Comparison of ENCODE assay signal across 8 cellular contexts in genomic region chr19:44770550-44771257, GRCh38. TPM values are rescaled to one million over a fixed set of nuclear protein-coding genes. Genes with fewer than 3 reads are reported as not detected.
DNase-seq lines count a peak whose midpoint lies in the region; ATAC-seq and TF ChIP-seq lines count a peak whose summit lies in the region.

No MANE protein-coding gene starts in this region.

- H3K4me3 ChIP-seq in vagina, result no peak overlapping the region

- peak overlapping the region; percentile 24 to 81 for H3K27ac Mint-ChIP-seq in activated naive CD4-positive, alpha-beta T cell treated with anti-CD3 and anti-CD28 coated beads, Interleukin-2, amount 50 U/mL, for 72 hours
- peak overlapping the region; percentile 75 for H3K27ac Mint-ChIP-seq in progenitor cell of endocrine pancreas

- H3K4me1 Mint-ChIP-seq in progenitor cell of endocrine pancreas (ENCODE audit: low read depth), result peaks cover 1% of the 10 kb centered on the region

- peak overlapping the region; percentile 17 for H3K27ac ChIP-seq in vagina

- H3K27me3 Mint-ChIP-seq in progenitor cell of endocrine pancreas, result peaks cover 11% of the 10 kb centered on the region

- no peaks in the 10 kb centered on the region for H3K36me3 ChIP-seq in vagina

- peaks cover 0 to 7% of the 10 kb centered on the region in 2 donors for H3K36me3 Mint-ChIP-seq in activated naive CD4-positive, alpha-beta T cell treated with anti-CD3 and anti-CD28 coated beads, Interleukin-2, amount 50 U/mL, for 72 hours
- peaks cover 2% of the 10 kb centered on the region for H3K36me3 Mint-ChIP-seq in progenitor cell of endocrine pancreas (ENCODE audit: insufficient read depth)

- TF ChIP-seq POLR2A in vagina (IDR thresholded peaks at IDR 0.05), result no peak

- H3K9me3 ChIP-seq in vagina, result no peaks in the 10 kb centered on the region

- peak; percentile 71 to 93 (median 81) for DNase-seq in NCI-H1417 (lab: John Stamatoyannopoulos, UW)
- DNase-seq in SKM-1 treated with dmso at 0.1 percent for 144 hours (lab: John Stamatoyannopoulos, UW; ENCODE audit: unreplicated experiment), result peak; percentile 62
- DNase-seq in activated naive CD4-positive, alpha-beta T cell treated with anti-CD3 and anti-CD28 coated beads, Interleukin-2, amount 50 U/mL, for 72 hours (ENCODE audit: low spot score in 2 of 2), result peak; percentile 95 to 99
- peak; percentile 96 for DNase-seq in Right ventricle myocardium inferior (ENCODE audit: missing footprints)
- peak; percentile 87 for DNase-seq in progenitor cell of endocrine pancreas (ENCODE audit: low spot score, unreplicated experiment)
- peak in 1 of 2 donors; percentile 93 for DNase-seq in vagina (ENCODE audit: extremely low spot score in 2 of 2)

- no peaks in the 10 kb centered on the region for H3K27me3 ChIP-seq in vagina

- intact Hi-C loops in Right ventricle myocardium inferior (cut with DNase I), result loop anchor here (1.0 to 10.0 kb wide), 3 partner anchors 46 to 196 kb away; no protein-coding TSS in a partner anchor
- intact Hi-C loops in vagina (cut with DNase I), result loop anchor here (2.0 kb wide), 1 partner anchor 46 kb away; no protein-coding TSS in a partner anchor

- H3K4me1 ChIP-seq in vagina, result peaks cover 8% of the 10 kb centered on the region

- H3K4me3 Mint-ChIP-seq in progenitor cell of endocrine pancreas (ENCODE audit: low read depth), result no peak overlapping the region

- H3K9me3 Mint-ChIP-seq in activated naive CD4-positive, alpha-beta T cell treated with anti-CD3 and anti-CD28 coated beads, Interleukin-2, amount 50 U/mL, for 72 hours, result no peaks in the 10 kb centered on the region
- H3K9me3 Mint-ChIP-seq in progenitor cell of endocrine pancreas (ENCODE audit: low read depth), result peaks cover 4% of the 10 kb centered on the region

- TF ChIP-seq CTCF in GM12874 (IDR thresholded peaks at IDR 0.05; ENCODE audit: insufficient read depth, low read depth, low read length) (peak; percentile 57), progenitor cell of endocrine pancreas (IDR thresholded peaks at IDR 0.05; ENCODE audit: unreplicated experiment) (peak; percentile 83), vagina (IDR thresholded peaks at IDR 0.05) (peak; percentile 86 to 91 (median 90))

- peak; percentile 96 for ATAC-seq in HG02763 (IDR thresholded peaks at IDR 0.05; ENCODE audit: unreplicated experiment)
- ATAC-seq in activated naive CD4-positive, alpha-beta T cell treated with anti-CD3 and anti-CD28 coated beads, Interleukin-2, amount 50 U/mL, for 72 hours, result peak; percentile 90 to 100
- ATAC-seq in Right ventricle myocardium inferior, result peak; percentile 99

RNA-seq across cellular contexts. Expression of gene CBLC, which starts 7.0 kb away (rescaled TPM):
- not detected for total RNA-seq in activated naive CD4-positive, alpha-beta T cell treated with anti-CD3 and anti-CD28 coated beads, Interleukin-2, amount 50 U/mL, for 72 hours
- not detected for total RNA-seq in Right ventricle myocardium inferior
- 15.4 and 16.2 TPM in 2 replicates for total RNA-seq in progenitor cell of endocrine pancreas
- total RNA-seq in vagina, result 42.2 TPM

RNA-seq across cellular contexts. Expression of gene BCL3, which starts 22.2 kb away (rescaled TPM):
- 100 to 1,000 TPM in 1 of 2 donors, 10 to 100 TPM in 1; 83.8 to 124 TPM for total RNA-seq in activated naive CD4-positive, alpha-beta T cell treated with anti-CD3 and anti-CD28 coated beads, Interleukin-2, amount 50 U/mL, for 72 hours
- total RNA-seq in Right ventricle myocardium inferior (18.3 TPM), progenitor cell of endocrine pancreas (2.9 and 3.8 TPM in 2 replicates), vagina (86.9 TPM)

RNA-seq across cellular contexts. Expression of gene BCAM, which starts 38.2 kb away (rescaled TPM):
- under 1 TPM in 1 of 2 donors, not detected in 1; 0.31 TPM for total RNA-seq in activated naive CD4-positive, alpha-beta T cell treated with anti-CD3 and anti-CD28 coated beads, Interleukin-2, amount 50 U/mL, for 72 hours
- 91.9 TPM for total RNA-seq in Right ventricle myocardium inferior
- 197 and 211 TPM in 2 replicates for total RNA-seq in progenitor cell of endocrine pancreas
- total RNA-seq in vagina, result 57.2 TPM

Comparison
In these comparisons a context has a peak if more than half of its experiments do, and no peak if none do; other contexts are left out.
1. RNA of gene CBLC, which starts 7.0 kb away (total RNA-seq): 42.2 TPM in vagina (single experiment) and 15.4 to 16.2 TPM in progenitor cell of endocrine pancreas; not detected in activated naive CD4-positive, alpha-beta T cell treated with anti-CD3 and anti-CD28 coated beads, Interleukin-2, amount 50 U/mL, for 72 hours and not detected in Right ventricle myocardium inferior (single experiment); every median in the first group is over 10 times any median in the second.
2. RNA of gene BCAM, which starts 38.2 kb away (total RNA-seq): 197 to 211 TPM in progenitor cell of endocrine pancreas, 91.9 TPM in Right ventricle myocardium inferior (single experiment) and 57.2 TPM in vagina (single experiment); 0.31 TPM in activated naive CD4-positive, alpha-beta T cell treated with anti-CD3 and anti-CD28 coated beads, Interleukin-2, amount 50 U/mL, for 72 hours; every median in the first group is over 10 times any median in the second.
3. Peak in every context shown above with its lines, with median percentiles within 50 percentile points of each other: CTCF ChIP-seq and ATAC-seq.